ENCODE assay signal across 7 cellular contexts in genomic region chr22:22977479-22978200, GRCh38.
"Had no signal": no experiment of that assay in that cellular context is flagged by ENCODE, and none has a peak within 500 bp of the region (broad histone marks: within the 10 kb centered on the region; RNA-seq: fewer than 3 reads in every experiment).

No MANE protein-coding gene starts in this region.

- FAIRE-seq: HepG2, HTR-8/SVneo had no signal

- H3K27ac ChIP-seq: HL-60, KMS-11 had no signal

- H3K9ac ChIP-seq: KMS-11 had no signal

- ATAC-seq: HepG2 had no signal

- DNase-seq: IMR-90, KG1 had no signal

- H3K36me3 Mint-ChIP-seq: IgD-negative memory B cell had no signal

- H3K4me2 ChIP-seq: KMS-11 had no signal

- H3K4me3 Mint-ChIP-seq: IgD-negative memory B cell had no signal

- H3K27ac Mint-ChIP-seq: IgD-negative memory B cell had no signal
